30 cellular contexts compared by ENCODE assay signal in genomic region chrX:9557508-9557907, GRCh38.
"Had no signal": no experiment of that assay in that cellular context is flagged by ENCODE, and none has a peak within 500 bp of the region (broad histone marks: within the 10 kb centered on the region; RNA-seq: fewer than 3 reads in every experiment).

No MANE protein-coding gene starts in this region.

- H3K4me1 ChIP-seq: ascending aorta, suprapubic skin had no signal

- DNase-seq: activated CD4-positive, alpha-beta T cell treated with anti-CD3 and anti-CD28 coated beads for 48 hours; activated CD4-positive, alpha-beta T cell treated with anti-CD3 and anti-CD28 coated beads, Interleukin-2, amount 50 U/mL, for 48 hours; activated effector memory CD4-positive, alpha-beta T cell treated with Interleukin-2 at 50 U/mL for 16 hours; activated naive CD4-positive, alpha-beta T cell treated with Interleukin-2 at 50 U/mL for 16 hours; brain microvascular endothelial cell; cortex of kidney; effector memory CD8-positive, alpha-beta T cell; foreskin keratinocyte; heart left ventricle; hypothalamus; immature natural killer cell; left ventricle myocardium inferior; naive B cell; ovary; retina; sigmoid colon; small intestine; stimulated activated CD4-positive, alpha-beta T cell treated with anti-CD3 and anti-CD28 coated beads, Interleukin-4, amount 100 ng/mL, for 24 hours; stomach; T1000; tibial artery; WERI-Rb-1 had no signal

- H3K4me3 ChIP-seq: ascending aorta, esophagus muscularis mucosa, heart left ventricle, left ventricle myocardium inferior, ovary, sigmoid colon, stomach, suprapubic skin, tibial artery had no signal

- H3K27ac Mint-ChIP-seq: activated naive CD8-positive, alpha-beta T cell; effector memory CD8-positive, alpha-beta T cell; progenitor cell of endocrine pancreas; stimulated activated effector memory CD8-positive, alpha-beta T cell treated with anti-CD3 and anti-CD28 coated beads, Interleukin-12 subunit alpha, Interleukin-12 subunit beta, amount 100 ng/mL, for 72 hours; T-helper 1 cell treated with Interleukin-12 subunit alpha and Interleukin-12 subunit beta and Interleukin-4 antibody, amounts not matched to agents 30 μg/mL and 1 μg/mL, for 36 hours had no signal

- H3K9me3 ChIP-seq: ascending aorta, esophagus muscularis mucosa, heart left ventricle, left ventricle myocardium inferior, ovary, sigmoid colon, stomach, suprapubic skin, tibial artery had no signal

- H3K36me3 Mint-ChIP-seq: activated naive CD8-positive, alpha-beta T cell; immature natural killer cell; stimulated activated effector memory CD8-positive, alpha-beta T cell treated with anti-CD3 and anti-CD28 coated beads, Interleukin-12 subunit alpha, Interleukin-12 subunit beta, amount 100 ng/mL, for 72 hours had no signal

- H3K27me3 ChIP-seq: ascending aorta, brain microvascular endothelial cell, esophagus muscularis mucosa, foreskin keratinocyte, heart left ventricle, ovary, sigmoid colon, stomach, suprapubic skin, tibial artery had no signal

- ATAC-seq: activated CD4-positive, CD25-positive, alpha-beta regulatory T cell treated with anti-CD3 and anti-CD28 coated beads, Interleukin-2, amount 50 U/mL, for 24 hours; effector memory CD8-positive, alpha-beta T cell; foreskin keratinocyte; heart left ventricle; stimulated activated effector memory CD8-positive, alpha-beta T cell treated with anti-CD3 and anti-CD28 coated beads, Interleukin-12 subunit alpha, Interleukin-12 subunit beta, amount 100 ng/mL, for 72 hours had no signal

- H3K9me3 Mint-ChIP-seq: effector memory CD8-positive, alpha-beta T cell; immature natural killer cell; stimulated activated effector memory CD8-positive, alpha-beta T cell treated with anti-CD3 and anti-CD28 coated beads, Interleukin-12 subunit alpha, Interleukin-12 subunit beta, amount 100 ng/mL, for 72 hours; T-helper 1 cell treated with Interleukin-12 subunit alpha and Interleukin-12 subunit beta and Interleukin-4 antibody, amounts not matched to agents 30 μg/mL and 1 μg/mL, for 36 hours had no signal

- H3K27me3 Mint-ChIP-seq: activated naive CD8-positive, alpha-beta T cell; effector memory CD8-positive, alpha-beta T cell; naive B cell; progenitor cell of endocrine pancreas had no signal

- H3K36me3 ChIP-seq: ascending aorta, brain microvascular endothelial cell, esophagus muscularis mucosa, heart left ventricle, left ventricle myocardium inferior, ovary, sigmoid colon, stomach, suprapubic skin, tibial artery, WERI-Rb-1 had no signal

- H3K4me3 Mint-ChIP-seq: activated naive CD8-positive, alpha-beta T cell; effector memory CD8-positive, alpha-beta T cell; immature natural killer cell; naive B cell; stimulated activated effector memory CD8-positive, alpha-beta T cell treated with anti-CD3 and anti-CD28 coated beads, Interleukin-12 subunit alpha, Interleukin-12 subunit beta, amount 100 ng/mL, for 72 hours; T-helper 1 cell treated with Interleukin-12 subunit alpha and Interleukin-12 subunit beta and Interleukin-4 antibody, amounts not matched to agents 30 μg/mL and 1 μg/mL, for 36 hours had no signal
